In genomic region chr18:45670281-45670962, GRCh38 we compare ENCODE assay signal across 8 cellular contexts. TPM values are rescaled to one million over a fixed set of nuclear protein-coding genes. Genes with fewer than 3 reads are reported as not detected.
A peak's percentile ranks its signal among the peaks of the same experiment; 100 is the strongest.
DNase-seq lines count a peak whose midpoint lies in the region; ATAC-seq and TF ChIP-seq lines count a peak whose summit lies in the region.

No MANE protein-coding gene starts in this region.

- H3K4me3 ChIP-seq in CD8-positive, alpha-beta memory T cell (ENCODE audit: low read length) = no peak overlapping the region
- H3K4me3 ChIP-seq in HL-60 (replicated peaks; ENCODE audit: insufficient read depth, low read length) (no peak overlapping the region), upper lobe of right lung (no peak overlapping the region)

- H3K9me3 Mint-ChIP-seq in CD8-positive, alpha-beta memory T cell = no peaks in the 10 kb centered on the region

- peaks cover 48% of the 10 kb centered on the region for H3K4me1 ChIP-seq in CD8-positive, alpha-beta memory T cell (ENCODE audit: insufficient read depth, low read length)
- peaks cover 33% of the 10 kb centered on the region for H3K4me1 ChIP-seq in upper lobe of right lung

- peak in 3 of 5 donors; percentile 27 to 74 (median 33) for DNase-seq in CD8-positive, alpha-beta memory T cell
- DNase-seq in HL-60 (ENCODE audit: low read depth in 1 of 2, low spot score in 1 of 2) (peak; percentile 98), left ventricle myocardium superior (peak; percentile 41), upper lobe of right lung (no peak), NCI-H2081 (lab: John Stamatoyannopoulos, UW) (no peak), NCI-H2029 (lab: John Stamatoyannopoulos, UW) (no peak), NCI-H774 (lab: John Stamatoyannopoulos, UW) (no peak)
- peak; percentile 39 to 50 for DNase-seq in activated CD4-positive, alpha-beta T cell treated with anti-CD3 and anti-CD28 coated beads, Interleukin-2, amount 50 U/mL, for 4 hours

- H3K36me3 ChIP-seq in CD8-positive, alpha-beta memory T cell (ENCODE audit: insufficient read depth, low read length) = no peaks in the 10 kb centered on the region
- H3K36me3 ChIP-seq in upper lobe of right lung = no peaks in the 10 kb centered on the region

- peak overlapping the region in 4 of 7 donors; percentile 41 to 79 (median 64) for H3K4me3 Mint-ChIP-seq in CD8-positive, alpha-beta memory T cell

- ATAC-seq in left ventricle myocardium superior (peak; percentile 74), upper lobe of right lung (peak; percentile 47)

- H3K9me3 ChIP-seq in CD8-positive, alpha-beta memory T cell (ENCODE audit: low read length) = no peaks in the 10 kb centered on the region
- no peaks in the 10 kb centered on the region for H3K9me3 ChIP-seq in upper lobe of right lung

- no peaks in the 10 kb centered on the region for H3K36me3 Mint-ChIP-seq in CD8-positive, alpha-beta memory T cell

- POLR2A ChIA-PET in CD8-positive, alpha-beta memory T cell (lab: Charles Lee) = interaction anchor here (0.6 to 2.0 kb wide), 2 partner anchors 9 to 17 kb away, joined by 3 to 10 read pairs; no protein-coding TSS in a partner anchor

- H3K27ac Mint-ChIP-seq in CD8-positive, alpha-beta memory T cell = peak overlapping the region; percentile 44 to 94 (median 87)

- H3K27me3 ChIP-seq in CD8-positive, alpha-beta memory T cell (ENCODE audit: insufficient read depth, low read length, poor library complexity, severe bottlenecking) = no peaks in the 10 kb centered on the region
- H3K27me3 ChIP-seq in HL-60 (ENCODE audit: insufficient read depth, poor library complexity, severe bottlenecking) = no peaks in the 10 kb centered on the region
- H3K27me3 ChIP-seq in upper lobe of right lung = no peaks in the 10 kb centered on the region

- TF ChIP-seq CTCF in HL-60 (IDR thresholded peaks at IDR 0.05; ENCODE audit: insufficient read depth, low read length) (no peak), upper lobe of right lung (IDR thresholded peaks at IDR 0.05) (no peak)

- CTCF ChIA-PET in CD8-positive, alpha-beta memory T cell (lab: Charles Lee) = interaction anchor here (1.7 to 10.2 kb wide), 2 partner anchors 13 to 210 kb away, joined by 7 to 230 read pairs; no protein-coding TSS in a partner anchor

- H3K27ac ChIP-seq in CD8-positive, alpha-beta memory T cell (ENCODE audit: low read depth, low read length) = no peak overlapping the region
- H3K27ac ChIP-seq in HL-60 (replicated peaks) (peak overlapping the region; percentile 96), upper lobe of right lung (peak overlapping the region; percentile 36)

- intact Hi-C loops in left ventricle myocardium superior (cut with micrococcal nuclease) = no loop called here
- intact Hi-C loops in upper lobe of right lung (cut with DNase I) = no loop called here

- peaks cover 0 to 4% of the 10 kb centered on the region in 2 donors for H3K27me3 Mint-ChIP-seq in CD8-positive, alpha-beta memory T cell

- peaks cover 46 to 62% (median 54%) of the 10 kb centered on the region in 3 donors for H3K4me1 Mint-ChIP-seq in CD8-positive, alpha-beta memory T cell

RNA-seq across cellular contexts. Expression of gene SLC14A1, which starts 53.6 kb away (rescaled TPM):
- total RNA-seq in CD8-positive, alpha-beta memory T cell = 1 to 10 TPM; 2.3 to 3.6 TPM
- polyA plus RNA-seq in CD8-positive, alpha-beta memory T cell = 3.8 TPM
- 29.7 TPM for total RNA-seq in left ventricle myocardium superior
- total RNA-seq in upper lobe of right lung = 6.0 TPM

RNA-seq across cellular contexts. Expression of gene SLC14A2, which starts 55.1 kb away (rescaled TPM):
- total RNA-seq in CD8-positive, alpha-beta memory T cell = under 1 TPM; 0.11 to 0.13 TPM
- 0.16 TPM for polyA plus RNA-seq in CD8-positive, alpha-beta memory T cell
- total RNA-seq in left ventricle myocardium superior (not detected), upper lobe of right lung (not detected)

Comparison
In these comparisons a context has a peak if more than half of its experiments do, and no peak if none do; other contexts are left out.
1. DNase-seq: peak in CD8-positive, alpha-beta memory T cell (3 of 5), HL-60 (2 of 2), activated CD4-positive, alpha-beta T cell treated with anti-CD3 and anti-CD28 coated beads, Interleukin-2, amount 50 U/mL, for 4 hours (2 of 2) and left ventricle myocardium superior (single experiment); none in upper lobe of right lung (single experiment), NCI-H2081 (0 of 2), NCI-H2029 (single experiment) and NCI-H774 (single experiment).